22 cellular contexts compared by ENCODE assay signal in genomic region chr1:30192969-30193630, GRCh38.
"Had no signal": no experiment of that assay in that cellular context is flagged by ENCODE, and none has a peak within 500 bp of the region (broad histone marks: within the 10 kb centered on the region; RNA-seq: fewer than 3 reads in every experiment).

No MANE protein-coding gene starts in this region.

- H3K36me3 ChIP-seq: sigmoid colon had no signal

- H3K36me3 Mint-ChIP-seq: activated naive CD8-positive, alpha-beta T cell treated with anti-CD3 and anti-CD28 coated beads, Interleukin-2, amount 10 ng/mL, durations not matched to agents 7 days and 5 days; stimulated activated naive B cell treated with anti-CD40 and anti-IgM and Interleukin-4, amounts not matched to agents 10 μg/mL and 1 μg/mL and 100 μg/mL, for 72 hours had no signal

- H3K9ac ChIP-seq: SK-N-SH had no signal

- DNase-seq: activated CD4-positive, alpha-beta T cell treated with anti-CD3 and anti-CD28 coated beads for 1 hour; activated effector memory CD4-positive, alpha-beta T cell treated with Interleukin-2 at 50 U/mL for 16 hours; activated naive CD4-positive, alpha-beta T cell treated with anti-CD3 and anti-CD28 coated beads for 36 hours; activated naive CD8-positive, alpha-beta T cell treated with anti-CD3 and anti-CD28 coated beads, Interleukin-2, amount 10 ng/mL, durations not matched to agents 7 days and 5 days; activated T-cell treated with anti-CD3 and anti-CD28 coated beads, Interleukin-2, amount 50 U/mL, for 48 hours; amniotic stem cell; effector memory CD4-positive, alpha-beta T cell; hippocampal formation; left ventricle myocardium superior; nucleus accumbens; sigmoid colon; SK-N-SH; stimulated activated CD4-positive, alpha-beta T cell treated with anti-CD3 and anti-CD28 coated beads, Interleukin-15, amount 100 ng/mL, for 24 hours; stimulated activated CD4-positive, alpha-beta T cell treated with anti-CD3 and anti-CD28 coated beads, Interleukin-2, amount 100 ng/mL, for 48 hours; stimulated activated CD8-positive, alpha-beta memory T cell treated with anti-CD3 and anti-CD28 coated beads, Interleukin-4, amount 100 ng/mL, for 48 hours; stimulated activated naive B cell treated with anti-CD40 and anti-IgM and Interleukin-4, amounts not matched to agents 10 μg/mL and 1 μg/mL and 100 μg/mL, for 72 hours; testis; trophoblast cell had no signal

- H3K4me1 Mint-ChIP-seq: stimulated activated naive B cell treated with anti-CD40 and anti-IgM and Interleukin-4, amounts not matched to agents 10 μg/mL and 1 μg/mL and 100 μg/mL, for 72 hours had no signal

- H3K27ac Mint-ChIP-seq: activated naive CD4-positive, alpha-beta T cell treated with anti-CD3 and anti-CD28 coated beads for 36 hours; activated naive CD8-positive, alpha-beta T cell treated with anti-CD3 and anti-CD28 coated beads, Interleukin-2, amount 10 ng/mL, durations not matched to agents 7 days and 5 days; dendritic cell treated with granulocyte-macrophage colony-stimulating factor and Interleukin-4, amounts not matched to agents 40 ng/mL and 50 ng/mL, for 4 days; stimulated activated naive B cell treated with anti-CD40 and anti-IgM and Interleukin-4, amounts not matched to agents 10 μg/mL and 1 μg/mL and 100 μg/mL, for 72 hours; T-helper 2 cell treated with Interferon-gamma antibody and Interleukin-4, amounts not matched to agents 5 μg/mL and 100 μg/mL, for 36 hours had no signal

- H3K4me3 ChIP-seq: sigmoid colon, smooth muscle cell, testis had no signal

- H3K9me3 Mint-ChIP-seq: activated naive CD4-positive, alpha-beta T cell treated with anti-CD3 and anti-CD28 coated beads for 36 hours; activated naive CD8-positive, alpha-beta T cell treated with anti-CD3 and anti-CD28 coated beads, Interleukin-2, amount 10 ng/mL, durations not matched to agents 7 days and 5 days; dendritic cell treated with granulocyte-macrophage colony-stimulating factor and Interleukin-4, amounts not matched to agents 40 ng/mL and 50 ng/mL, for 4 days; stimulated activated naive B cell treated with anti-CD40 and anti-IgM and Interleukin-4, amounts not matched to agents 10 μg/mL and 1 μg/mL and 100 μg/mL, for 72 hours; T-helper 2 cell treated with Interferon-gamma antibody and Interleukin-4, amounts not matched to agents 5 μg/mL and 100 μg/mL, for 36 hours had no signal

- H3K9me2 ChIP-seq: SK-N-SH had no signal

- H3K4me1 ChIP-seq: testis had no signal

- H3K4me2 ChIP-seq: SK-N-SH, smooth muscle cell had no signal

- H3K9me3 ChIP-seq: sigmoid colon, SK-N-SH, testis had no signal

- H3K27me3 ChIP-seq: sigmoid colon, testis had no signal

- ATAC-seq: esophagus mucosa; left ventricle myocardium superior; stimulated activated naive B cell treated with anti-CD40 and anti-IgM and Interleukin-4, amounts not matched to agents 10 μg/mL and 1 μg/mL and 100 μg/mL, for 72 hours had no signal

- H3K4me3 Mint-ChIP-seq: activated naive CD4-positive, alpha-beta T cell treated with anti-CD3 and anti-CD28 coated beads for 36 hours; activated naive CD8-positive, alpha-beta T cell treated with anti-CD3 and anti-CD28 coated beads, Interleukin-2, amount 10 ng/mL, durations not matched to agents 7 days and 5 days; dendritic cell treated with granulocyte-macrophage colony-stimulating factor and Interleukin-4, amounts not matched to agents 40 ng/mL and 50 ng/mL, for 4 days; stimulated activated naive B cell treated with anti-CD40 and anti-IgM and Interleukin-4, amounts not matched to agents 10 μg/mL and 1 μg/mL and 100 μg/mL, for 72 hours; T-helper 2 cell treated with Interferon-gamma antibody and Interleukin-4, amounts not matched to agents 5 μg/mL and 100 μg/mL, for 36 hours had no signal

- H3K27ac ChIP-seq: sigmoid colon, testis had no signal
